ENCODE assay signal across 16 cellular contexts in genomic region chr1:164682570-164682969, GRCh38.
"Had no signal": no experiment of that assay in that cellular context is flagged by ENCODE, and none has a peak within 500 bp of the region (broad histone marks: within the 10 kb centered on the region; RNA-seq: fewer than 3 reads in every experiment).

No MANE protein-coding gene starts in this region.

- H3K4me1 ChIP-seq: parathyroid adenoma had no signal

- H3K27ac Mint-ChIP-seq: activated B cell treated with CpG ODN at 0.5 μM for 24 hours; activated CD4-positive, alpha-beta T cell treated with anti-CD3 and anti-CD28 coated beads, Interleukin-2, amount 10 ng/mL, durations not matched to agents 24 days and 14 days; activated CD8-positive, alpha-beta T cell treated with anti-CD3 and anti-CD28 coated beads, Interleukin-2, amount 10 ng/mL, durations not matched to agents 7 days and 5 days; activated naive CD4-positive, alpha-beta T cell treated with anti-CD3 and anti-CD28 coated beads, Interleukin-2, amount 50 U/mL, for 72 hours; memory B cell; stimulated activated naive CD8-positive, alpha-beta T cell treated with anti-CD3 and anti-CD28 coated beads, Interleukin-15, Interleukin-2, amounts not matched to agents 100 ng/mL and 50 ng/mL, for 24 hours had no signal

- H3K4me3 ChIP-seq: gastroesophageal sphincter, heart right ventricle, skin epidermis, suprapubic skin had no signal

- H3K36me3 ChIP-seq: suprapubic skin had no signal

- DNase-seq: activated B cell treated with CpG ODN at 0.5 μM for 24 hours; activated CD4-positive, alpha-beta T cell treated with anti-CD3 and anti-CD28 coated beads, Interleukin-2, amount 10 ng/mL, durations not matched to agents 24 days and 14 days; activated CD8-positive, alpha-beta memory T cell treated with anti-CD3 and anti-CD28 coated beads, Interleukin-2, amount 50 U/mL, for 4 hours; activated CD8-positive, alpha-beta T cell treated with anti-CD3 and anti-CD28 coated beads, Interleukin-2, amount 10 ng/mL, durations not matched to agents 7 days and 5 days; activated gamma-delta T cell; activated T-cell treated with anti-CD3 and anti-CD28 coated beads, Interleukin-2, amount 50 U/mL, for 48 hours; heart right ventricle; left ventricle myocardium superior; SW 1271 had no signal

- H3K27ac ChIP-seq: heart right ventricle, parathyroid adenoma, skin epidermis, suprapubic skin had no signal

- H3K36me3 Mint-ChIP-seq: memory B cell had no signal

- H3K4me3 Mint-ChIP-seq: activated B cell treated with CpG ODN at 0.5 μM for 24 hours; activated CD4-positive, alpha-beta T cell treated with anti-CD3 and anti-CD28 coated beads, Interleukin-2, amount 10 ng/mL, durations not matched to agents 24 days and 14 days; activated CD8-positive, alpha-beta T cell treated with anti-CD3 and anti-CD28 coated beads, Interleukin-2, amount 10 ng/mL, durations not matched to agents 7 days and 5 days; memory B cell; stimulated activated naive CD8-positive, alpha-beta T cell treated with anti-CD3 and anti-CD28 coated beads, Interleukin-15, Interleukin-2, amounts not matched to agents 100 ng/mL and 50 ng/mL, for 24 hours had no signal

- H3K27me3 Mint-ChIP-seq: activated B cell treated with CpG ODN at 0.5 μM for 24 hours; activated CD4-positive, alpha-beta T cell treated with anti-CD3 and anti-CD28 coated beads, Interleukin-2, amount 10 ng/mL, durations not matched to agents 24 days and 14 days; stimulated activated naive CD8-positive, alpha-beta T cell treated with anti-CD3 and anti-CD28 coated beads, Interleukin-15, Interleukin-2, amounts not matched to agents 100 ng/mL and 50 ng/mL, for 24 hours had no signal

- H3K27me3 ChIP-seq: gastroesophageal sphincter, heart right ventricle, suprapubic skin had no signal

- H3K9me3 ChIP-seq: gastroesophageal sphincter, heart right ventricle, suprapubic skin had no signal

- H3K4me1 Mint-ChIP-seq: activated B cell treated with CpG ODN at 0.5 μM for 24 hours; activated CD4-positive, alpha-beta T cell treated with anti-CD3 and anti-CD28 coated beads, Interleukin-2, amount 10 ng/mL, durations not matched to agents 24 days and 14 days; memory B cell had no signal

- ATAC-seq: activated CD8-positive, alpha-beta T cell treated with anti-CD3 and anti-CD28 coated beads, Interleukin-2, amount 10 ng/mL, durations not matched to agents 7 days and 5 days; activated naive CD4-positive, alpha-beta T cell treated with anti-CD3 and anti-CD28 coated beads, Interleukin-2, amount 50 U/mL, for 72 hours; gastroesophageal sphincter; heart right ventricle; left ventricle myocardium superior had no signal

- H3K9me3 Mint-ChIP-seq: activated B cell treated with CpG ODN at 0.5 μM for 24 hours; activated CD4-positive, alpha-beta T cell treated with anti-CD3 and anti-CD28 coated beads, Interleukin-2, amount 10 ng/mL, durations not matched to agents 24 days and 14 days; stimulated activated naive CD8-positive, alpha-beta T cell treated with anti-CD3 and anti-CD28 coated beads, Interleukin-15, Interleukin-2, amounts not matched to agents 100 ng/mL and 50 ng/mL, for 24 hours had no signal
